Comparison of ENCODE assay signal across 10 cellular contexts in genomic region chr15:35481992-35482391, GRCh38.
DNase-seq lines count a peak whose midpoint lies in the region; ATAC-seq, FAIRE-seq and TF ChIP-seq lines count a peak whose summit lies in the region.
"Had no signal": no experiment of that assay in that cellular context is flagged by ENCODE, and none has a peak within 500 bp of the region (broad histone marks: within the 10 kb centered on the region; RNA-seq: fewer than 3 reads in every experiment).

No MANE protein-coding gene starts in this region.

- FAIRE-seq in H54 (lab: Jason Lieb, UNC) = peak; percentile 99

- peak; percentile 93 for DNase-seq in A172 (ENCODE audit: low spot score)
- DNase-seq in H54 (ENCODE audit: insufficient read length, low spot score) = peak; percentile 19
- DNase-seq in SW480 (ENCODE audit: low spot score) = peak; percentile 2
- peak; percentile 58 for DNase-seq in foreskin melanocyte
- DNase-seq in pons (ENCODE audit: low spot score) = no peak
- no peak for DNase-seq in SKM-1 (lab: John Stamatoyannopoulos, UW; ENCODE audit: unreplicated experiment)
- DNase-seq: CD8-positive, alpha-beta memory T cell; hypothalamus had no signal

- ATAC-seq in HG02759 (IDR thresholded peaks at IDR 0.05; ENCODE audit: unreplicated experiment) = no peak
- no peak for ATAC-seq in HG03457 (IDR thresholded peaks at IDR 0.05; ENCODE audit: unreplicated experiment)

- no peak for TF ChIP-seq POLR2A in H54 (IDR thresholded peaks at IDR 0.05; ENCODE audit: low read depth, low read length)

Comparison
In these comparisons a context has a peak if more than half of its experiments do, and no peak if none do; other contexts are left out.
1. DNase-seq: peak in A172 (single experiment), H54 (single experiment), SW480 (single experiment) and foreskin melanocyte (single experiment); none in pons (single experiment) and SKM-1 (single experiment).